In genomic region chr6:130969807-130970491, GRCh38 we compare ENCODE assay signal across 1 cellular context.
A peak's percentile ranks its signal among the peaks of the same experiment; 100 is the strongest.
TF ChIP-seq lines count a peak whose summit lies in the region.

No MANE protein-coding gene starts in this region.

TF ChIP-seq in HepG2, 621 proteins besides CTCF, POLR2A, EP300 and RAD21 (continued from another document):
- TF ChIP-seq ZNF142 (CRISPR knock-in tag; IDR thresholded peaks at IDR 0.05) (0 out of 2 replicates have a peak, but pooled peaks have one; percentile 65), CCAR2 (optimal IDR thresholded peaks at IDR 0.05; ENCODE audit: low read depth, low read length) (no peak), THAP7 (CRISPR knock-in tag; IDR thresholded peaks at IDR 0.05) (no peak), SOX5 (CRISPR knock-in tag; IDR thresholded peaks at IDR 0.05; ENCODE audit: borderline replicate concordance) (peak; percentile 44; the same call in 1 of the 2 replicates), ZNF292 (CRISPR knock-in tag; IDR thresholded peaks at IDR 0.05; ENCODE audit: borderline replicate concordance, low read depth) (peak; percentile 66; the same call in 1 of the 2 replicates), MTERF4 (CRISPR knock-in tag; IDR thresholded peaks at IDR 0.05) (no peak), ZNF543 (CRISPR knock-in tag; IDR thresholded peaks at IDR 0.05) (no peak), ZHX2 (IDR thresholded peaks at IDR 0.05; ENCODE audit: low read depth) (no peak), ZHX2 (CRISPR knock-in tag; IDR thresholded peaks at IDR 0.05; ENCODE audit: borderline replicate concordance) (0 out of 2 replicates have a peak, but pooled peaks have one; percentile 21), PATZ1 (CRISPR knock-in tag; IDR thresholded peaks at IDR 0.05) (0 out of 2 replicates have a peak, but pooled peaks have one; percentile 16), TCF7 (IDR thresholded peaks at IDR 0.05; ENCODE audit: low read depth) (peak; percentile 22; the same call in 1 of the 2 replicates), FOXP4 (CRISPR knock-in tag; IDR thresholded peaks at IDR 0.05) (peak; percentile 85), JARID2 (CRISPR knock-in tag; IDR thresholded peaks at IDR 0.05; ENCODE audit: insufficient replicate concordance) (no peak), NR2C2 (CRISPR knock-in tag; IDR thresholded peaks at IDR 0.05; ENCODE audit: borderline replicate concordance) (peak; percentile 40; the same call in 1 of the 2 replicates), ZGPAT (CRISPR knock-in tag; IDR thresholded peaks at IDR 0.05) (peak; percentile 70), ZMAT3 (CRISPR knock-in tag; conservative IDR thresholded peaks at IDR 0.05) (no peak), HDAC1 (CRISPR knock-in tag; IDR thresholded peaks at IDR 0.05) (0 out of 2 replicates have a peak, but pooled peaks have one; percentile 30), SUZ12 (IDR thresholded peaks at IDR 0.05; ENCODE audit: low read depth, low read length) (no peak), ZNF644 (CRISPR knock-in tag; IDR thresholded peaks at IDR 0.05; ENCODE audit: low read depth) (peak; percentile 60; the same call in 1 of the 2 replicates), KDM3A (CRISPR knock-in tag; IDR thresholded peaks at IDR 0.05; ENCODE audit: low read depth) (0 out of 2 replicates have a peak, but pooled peaks have one; percentile 41), ZNF503 (CRISPR knock-in tag; IDR thresholded peaks at IDR 0.05) (0 out of 2 replicates have a peak, but pooled peaks have one; percentile 45), AHR (CRISPR knock-in tag; IDR thresholded peaks at IDR 0.05) (no peak)
